Comparison of ENCODE assay signal across 8 cellular contexts in genomic region chr11:67584205-67584880, GRCh38. TPM values are rescaled to one million over a fixed set of nuclear protein-coding genes. Genes with fewer than 3 reads are reported as not detected.
DNase-seq lines count a peak whose midpoint lies in the region; ATAC-seq and TF ChIP-seq lines count a peak whose summit lies in the region.

No MANE protein-coding gene starts in this region.

- DNase-seq in CD4-positive, alpha-beta T cell, result peak in 3 of 10 experiments; percentile 19 to 47 (median 24)
- DNase-seq in SKM-1 (lab: John Stamatoyannopoulos, UW; ENCODE audit: unreplicated experiment) (peak; percentile 21), caudate nucleus (lab: John Stamatoyannopoulos, UW) (peak in 38 of 61 donors; percentile 21 to 68 (median 44)), immature natural killer cell (peak in 2 of 3 donors; percentile 24 to 32)

- peak; percentile 36 for ATAC-seq in CD4-positive, alpha-beta T cell (ENCODE audit: poor library complexity)
- ATAC-seq in HG02678 (IDR thresholded peaks at IDR 0.05; ENCODE audit: unreplicated experiment) (peak; percentile 6), HG03342 (IDR thresholded peaks at IDR 0.05; ENCODE audit: unreplicated experiment) (no peak), HG02885 (IDR thresholded peaks at IDR 0.05; ENCODE audit: poor library complexity, unreplicated experiment) (no peak)

- H3K4me3 Mint-ChIP-seq in CD4-positive, alpha-beta T cell, result peak overlapping the region; percentile 84
- H3K4me3 Mint-ChIP-seq in immature natural killer cell, result peak overlapping the region; percentile 71 to 85 (median 74)

- no peaks in the 10 kb centered on the region for H3K27me3 Mint-ChIP-seq in CD4-positive, alpha-beta T cell
- H3K27me3 Mint-ChIP-seq in immature natural killer cell (ENCODE audit: low read depth in 3 of 3), result peaks cover 6 to 15% (median 9%) of the 10 kb centered on the region in 3 donors

- H3K4me1 ChIP-seq in skeletal muscle satellite cell (ENCODE audit: control insufficient read depth, insufficient read depth, low read length), result peaks cover 16% of the 10 kb centered on the region

- H3K4me2 ChIP-seq in skeletal muscle satellite cell (ENCODE audit: low read length), result peak overlapping the region; percentile 93

- H3K27me3 ChIP-seq in CD4-positive, alpha-beta T cell (ENCODE audit: control insufficient read depth, insufficient read depth, low read length), result no peaks in the 10 kb centered on the region
- H3K27me3 ChIP-seq in skeletal muscle satellite cell (ENCODE audit: control insufficient read depth, insufficient read depth, low read length), result peaks cover 25% of the 10 kb centered on the region

- peak overlapping the region; percentile 85 for H3K27ac Mint-ChIP-seq in CD4-positive, alpha-beta T cell
- peak overlapping the region; percentile 49 to 89 (median 80) for H3K27ac Mint-ChIP-seq in immature natural killer cell

- H3K36me3 ChIP-seq in skeletal muscle satellite cell (ENCODE audit: insufficient read depth, low read length), result peaks cover 31% of the 10 kb centered on the region

- H3K36me3 Mint-ChIP-seq in CD4-positive, alpha-beta T cell (ENCODE audit: low read depth), result peaks cover 6% of the 10 kb centered on the region
- H3K36me3 Mint-ChIP-seq in immature natural killer cell, result peaks cover 0 to 15% (median 0%) of the 10 kb centered on the region in 3 donors

- H3K27ac ChIP-seq in CD4-positive, alpha-beta T cell (ENCODE audit: low read depth, low read length), result peak overlapping the region; percentile 64
- peak overlapping the region; percentile 93 for H3K27ac ChIP-seq in caudate nucleus (ENCODE audit: low read depth, low read length)

- H3K9me3 ChIP-seq in CD4-positive, alpha-beta T cell (ENCODE audit: control insufficient read depth, low read length), result no peaks in the 10 kb centered on the region
- H3K9me3 ChIP-seq in skeletal muscle satellite cell (replicated peaks; ENCODE audit: low read length), result no peaks in the 10 kb centered on the region

- CTCF ChIA-PET in CD4-positive, alpha-beta T cell (lab: Charles Lee), result interaction anchor here (1.3 to 2.5 kb wide), 6 partner anchors 10 to 233 kb away, joined by 4 to 9 read pairs (median 4); partner anchors contain the start of genes NDUFV1, NUDT8 and PPP1CA

- no peak for TF ChIP-seq CTCF in CD4-positive, alpha-beta T cell (IDR thresholded peaks at IDR 0.05)

- H3K9ac ChIP-seq in skeletal muscle satellite cell (ENCODE audit: low read depth, low read length), result peak overlapping the region; percentile 89

- intact Hi-C loops in CD4-positive, alpha-beta T cell (cut with DNase I, micrococcal nuclease), result loop anchor here in 1 of 2 experiments (1.0 kb wide), 1 partner anchor 22 kb away; the partner anchor contains the start of gene NDUFV1

- POLR2A ChIA-PET in CD4-positive, alpha-beta T cell (lab: Charles Lee), result interaction anchor here (0.7 to 3.4 kb wide), 7 partner anchors 11 to 230 kb away, joined by 3 to 16 read pairs (median 4); partner anchors contain the start of genes ACY3 and NUDT8

- peaks cover 43% of the 10 kb centered on the region for H3K4me1 Mint-ChIP-seq in CD4-positive, alpha-beta T cell (ENCODE audit: low read depth)
- H3K4me1 Mint-ChIP-seq in immature natural killer cell, result peaks cover 56 to 62% of the 10 kb centered on the region in 2 donors

- H3K9me3 Mint-ChIP-seq in CD4-positive, alpha-beta T cell, result no peaks in the 10 kb centered on the region
- H3K9me3 Mint-ChIP-seq in immature natural killer cell, result no peaks in the 10 kb centered on the region

- peak overlapping the region; percentile 85 for H3K4me3 ChIP-seq in skeletal muscle satellite cell (ENCODE audit: low read length)

RNA-seq across cellular contexts. Expression of gene GSTP1, which starts 0.7 kb away (rescaled TPM):
- 10 to 100 TPM; 60.1 to 62.8 TPM for total RNA-seq in CD4-positive, alpha-beta T cell
- 1,000 to 10,000 TPM in 1 of 3 donors, 100 to 1,000 TPM in 2; 898 to 1,247 (median 930) TPM for polyA plus RNA-seq in immature natural killer cell
- 604 and 708 TPM in 2 replicates for total RNA-seq in skeletal muscle satellite cell (2012; rRNA removed)

RNA-seq across cellular contexts. Expression of gene NDUFV1, which starts 22.4 kb away (rescaled TPM):
- total RNA-seq in CD4-positive, alpha-beta T cell, result 100 to 1,000 TPM; 223 to 224 TPM
- 100 to 1,000 TPM; 173 to 261 (median 195) TPM for polyA plus RNA-seq in immature natural killer cell
- total RNA-seq in skeletal muscle satellite cell (2012; rRNA removed), result 205 and 215 TPM in 2 replicates

RNA-seq across cellular contexts. Expression of gene NUDT8, which starts 45.4 kb away (rescaled TPM):
- 1 to 10 TPM in 1 of 2 experiments, under 1 TPM in 1; 0.92 to 1.4 TPM for total RNA-seq in CD4-positive, alpha-beta T cell
- 10 to 100 TPM; 10.1 to 13.4 (median 12.3) TPM for polyA plus RNA-seq in immature natural killer cell
- total RNA-seq in skeletal muscle satellite cell (2012; rRNA removed), result 2.5 and 8.7 TPM in 2 replicates

RNA-seq across cellular contexts. Expression of gene TBX10, which starts 55.2 kb away (rescaled TPM):
- not detected for total RNA-seq in CD4-positive, alpha-beta T cell
- polyA plus RNA-seq in immature natural killer cell, result not detected
- total RNA-seq in skeletal muscle satellite cell (2012; rRNA removed), result not detected in 2 replicates

Comparison
In these comparisons a context has a peak if more than half of its experiments do, and no peak if none do; other contexts are left out.
1. ATAC-seq: peak in CD4-positive, alpha-beta T cell (single experiment) and HG02678 (single experiment); none in HG03342 (single experiment) and HG02885 (single experiment).